ENCODE assay signal across 1 cellular context in genomic region chr20:63643499-63643898, GRCh38.
TF ChIP-seq lines count a peak whose summit lies in the region.

No MANE protein-coding gene starts in this region.

TF ChIP-seq in HCT116, 20 proteins besides CTCF, POLR2A, EP300 and RAD21 (continued from another document):
- no peak for TF ChIP-seq FOSL1 (IDR thresholded peaks at IDR 0.05; ENCODE audit: low read depth)
- TF ChIP-seq TCF7L2 (IDR thresholded peaks at IDR 0.05; ENCODE audit: borderline replicate concordance, extremely low read depth, insufficient read depth, insufficient read length): no peak
- TF ChIP-seq YY1 (IDR thresholded peaks at IDR 0.05; ENCODE audit: extremely low read depth, insufficient replicate concordance, low read depth, low read length): no peak
- no peak for TF ChIP-seq ZNF274 (IDR thresholded peaks at IDR 0.05; ENCODE audit: low read depth, low read length)
- no peak for TF ChIP-seq SIN3A (IDR thresholded peaks at IDR 0.05; ENCODE audit: low read depth)
- TF ChIP-seq SP1 (IDR thresholded peaks at IDR 0.05; ENCODE audit: low read depth): no peak
- TF ChIP-seq REST (IDR thresholded peaks at IDR 0.05; ENCODE audit: low read depth): no peak
